ENCODE assay signal across 33 cellular contexts in genomic region chr7:50461695-50462094, GRCh38.
"Had no signal": no experiment of that assay in that cellular context is flagged by ENCODE, and none has a peak within 500 bp of the region (broad histone marks: within the 10 kb centered on the region; RNA-seq: fewer than 3 reads in every experiment).

No MANE protein-coding gene starts in this region.

- DNase-seq: Karpas-422, Kasumi-1, KG1, MG63, MM.1S, MV-4-11, NCI-H1048, NCI-H1092, NCI-H1092 treated with DMSO at 0.1 percent for 48 hours, NCI-H1105, NCI-H1105 treated with DMSO at 0.1 percent for 48 hours, NCI-H1417, NCI-H1417 treated with DMSO at 0.1 percent for 48 hours, NCI-H1436, NCI-H1436 treated with DMSO at 0.1 percent for 48 hours, NCI-H146, NCI-H1694, NCI-H1694 treated with DMSO at 0.1 percent for 48 hours, NCI-H187, NCI-H187 treated with DMSO at 0.1 percent for 48 hours, NCI-H1930, NCI-H2029, NCI-H2029 treated with DMSO at 0.1 percent for 48 hours, NCI-H2081, NCI-H2081 treated with DMSO at 0.1 percent for 48 hours, NCI-H2107, NCI-H2171, NCI-H2171 treated with DMSO at 0.1 percent for 48 hours, NCI-H2227 treated with DMSO at 0.1 percent for 48 hours, NCI-H226, NCI-H345, NCI-H446, NCI-H446 treated with DMSO at 0.1 percent for 48 hours had no signal
